ENCODE assay signal across 1 cellular context in the genomic region with DNA sequence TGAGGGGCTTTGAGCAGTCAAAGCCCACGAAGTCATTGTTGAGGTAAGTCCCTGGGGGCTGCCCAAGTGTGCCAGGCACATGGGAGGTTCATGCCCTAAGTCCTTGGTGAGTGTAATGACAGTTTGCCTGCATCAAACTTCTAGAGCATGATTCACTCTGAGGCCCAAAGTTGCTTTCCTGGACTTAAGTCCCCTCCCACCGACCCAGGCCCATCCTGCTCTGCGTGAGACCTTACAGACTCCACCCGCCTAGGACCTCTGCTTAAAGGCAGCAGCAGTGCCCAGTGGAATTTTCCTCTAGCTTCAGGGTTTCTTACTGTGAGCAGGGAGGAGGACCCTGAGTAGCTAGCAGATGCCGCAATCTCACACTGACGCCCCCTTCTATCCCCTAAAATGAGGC.
TF ChIP-seq lines count a peak whose summit lies in the region.

No MANE protein-coding gene starts in this region.

TF ChIP-seq in IMR-90, 13 proteins besides CTCF, POLR2A, EP300 and RAD21:
- TF ChIP-seq, protein P1, sequence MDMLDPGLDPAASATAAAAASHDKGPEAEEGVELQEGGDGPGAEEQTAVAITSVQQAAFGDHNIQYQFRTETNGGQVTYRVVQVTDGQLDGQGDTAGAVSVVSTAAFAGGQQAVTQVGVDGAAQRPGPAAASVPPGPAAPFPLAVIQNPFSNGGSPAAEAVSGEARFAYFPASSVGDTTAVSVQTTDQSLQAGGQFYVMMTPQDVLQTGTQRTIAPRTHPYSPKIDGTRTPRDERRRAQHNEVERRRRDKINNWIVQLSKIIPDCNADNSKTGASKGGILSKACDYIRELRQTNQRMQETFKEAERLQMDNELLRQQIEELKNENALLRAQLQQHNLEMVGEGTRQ (IDR thresholded peaks at IDR 0.05; ENCODE audit: low read depth, low read length): no peak
- TF ChIP-seq RCOR1 (IDR thresholded peaks at IDR 0.05; ENCODE audit: insufficient replicate concordance, low read length) (no peak), CHD1 (IDR thresholded peaks at IDR 0.05; ENCODE audit: low read depth, low read length) (no peak), BHLHE40 (IDR thresholded peaks at IDR 0.05; ENCODE audit: low read depth, low read length) (no peak), MAFK (IDR thresholded peaks at IDR 0.05; ENCODE audit: low read depth, low read length) (no peak), NFE2L2 (IDR thresholded peaks at IDR 0.05; ENCODE audit: low read depth, low read length) (no peak), CEBPB (IDR thresholded peaks at IDR 0.05; ENCODE audit: low read depth, low read length) (no peak), RFX5 (IDR thresholded peaks at IDR 0.05; ENCODE audit: low read depth, low read length) (no peak), SMC3 (IDR thresholded peaks at IDR 0.05; ENCODE audit: low read depth, low read length) (no peak), FOS (IDR thresholded peaks at IDR 0.05; ENCODE audit: low read depth, low read length) (no peak), MAZ (IDR thresholded peaks at IDR 0.05; ENCODE audit: borderline replicate concordance, low read depth, low read length) (no peak), MXI1 (IDR thresholded peaks at IDR 0.05; ENCODE audit: borderline replicate concordance, low read depth, low read length) (no peak)
- TF ChIP-seq, protein P2, sequence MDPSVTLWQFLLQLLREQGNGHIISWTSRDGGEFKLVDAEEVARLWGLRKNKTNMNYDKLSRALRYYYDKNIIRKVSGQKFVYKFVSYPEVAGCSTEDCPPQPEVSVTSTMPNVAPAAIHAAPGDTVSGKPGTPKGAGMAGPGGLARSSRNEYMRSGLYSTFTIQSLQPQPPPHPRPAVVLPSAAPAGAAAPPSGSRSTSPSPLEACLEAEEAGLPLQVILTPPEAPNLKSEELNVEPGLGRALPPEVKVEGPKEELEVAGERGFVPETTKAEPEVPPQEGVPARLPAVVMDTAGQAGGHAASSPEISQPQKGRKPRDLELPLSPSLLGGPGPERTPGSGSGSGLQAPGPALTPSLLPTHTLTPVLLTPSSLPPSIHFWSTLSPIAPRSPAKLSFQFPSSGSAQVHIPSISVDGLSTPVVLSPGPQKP (IDR thresholded peaks at IDR 0.05; ENCODE audit: borderline replicate concordance, low read depth, low read length): no peak
TF ChIP-seq in IMR-90: peak in this region for 0.
